In genomic region chr7:157789094-157789493, GRCh38 we compare ENCODE assay signal across 36 cellular contexts.
"Had no signal": no experiment of that assay in that cellular context is flagged by ENCODE, and none has a peak within 500 bp of the region (broad histone marks: within the 10 kb centered on the region; RNA-seq: fewer than 3 reads in every experiment).

No MANE protein-coding gene starts in this region.

- H3K9me3 ChIP-seq: ascending aorta, MG63, Peyer's patch had no signal

- H3K4me1 ChIP-seq: ascending aorta, Peyer's patch had no signal

- H3K36me3 ChIP-seq: ascending aorta, cardiac muscle cell, MG63, Peyer's patch had no signal

- H3K27me3 ChIP-seq: ascending aorta, cardiac muscle cell, MG63, Peyer's patch had no signal

- ATAC-seq: activated CD8-positive, alpha-beta T cell treated with anti-CD3 and anti-CD28 coated beads for 36 hours; activated T-cell treated with anti-CD3 and anti-CD28 coated beads, Interleukin-2, amount 50 U/mL, for 72 hours; activated T-helper 17 cell treated with anti-CD3 and anti-CD28 coated beads, Interleukin-2, amount 50 U/mL, for 72 hours; PC-3; Right ventricle myocardium inferior had no signal

- H3K4me3 ChIP-seq: ascending aorta, cardiac muscle cell, MG63, Peyer's patch had no signal

- H3K27ac ChIP-seq: ascending aorta, cardiac muscle cell, Peyer's patch, VCaP had no signal

- DNase-seq: activated CD4-positive, alpha-beta T cell treated with anti-CD3 and anti-CD28 coated beads for 1 hour; activated CD4-positive, alpha-beta T cell treated with anti-CD3 and anti-CD28 coated beads for 48 hours; activated CD4-positive, alpha-beta T cell treated with anti-CD3 and anti-CD28 coated beads, Interleukin-2, amount 50 U/mL, for 4 hours; activated CD4-positive, CD25-positive, alpha-beta regulatory T cell; activated CD8-positive, alpha-beta T cell treated with anti-CD3 and anti-CD28 coated beads for 36 hours; activated effector memory CD4-positive, alpha-beta T cell treated with anti-CD3 and anti-CD28 coated beads, Interleukin-2, amount 50 U/mL, for 16 hours; activated naive CD4-positive, alpha-beta T cell; activated naive CD4-positive, alpha-beta T cell treated with anti-CD3 and anti-CD28 coated beads, Interleukin-2, amount 50 U/mL, for 16 hours; activated naive CD8-positive, alpha-beta T cell treated with anti-CD3 and anti-CD28 coated beads for 36 hours; activated T-cell treated with anti-CD3 and anti-CD28 coated beads, Interleukin-2, amount 50 U/mL, for 1 hour; activated T-cell treated with anti-CD3 and anti-CD28 coated beads, Interleukin-2, amount 50 U/mL, for 72 hours; amniotic stem cell; Kasumi-1; KG1; MG63; NCI-H1048; NCI-H1105 treated with DMSO at 0.1 percent for 48 hours; NCI-H1436; NCI-H1694; NCI-H2029; NCI-H510A; NCI-H526; NCI-H748 treated with DMSO at 0.1 percent for 48 hours; NK-92 treated with Interleukin-12 subunit alpha and Interleukin-12 subunit beta, amount 100 ng/mL, for 24 hours; PC-3; Peyer's patch; RPMI8226; SW 1271; T-helper 1 cell; T-helper 2 cell; T-helper 9 cell had no signal
